In genomic region chr10:31952066-31952465, GRCh38 we compare ENCODE assay signal across 1 cellular context.
A peak's percentile ranks its signal among the peaks of the same experiment; 100 is the strongest.
TF ChIP-seq lines count a peak whose summit lies in the region.

No MANE protein-coding gene starts in this region.

TF ChIP-seq in K562, 482 proteins besides CTCF, POLR2A, EP300 and RAD21 (continued from another document and continues in another):
- TF ChIP-seq RREB1 (CRISPR knock-in tag; IDR thresholded peaks at IDR 0.05) (no peak), NCOA1 (IDR thresholded peaks at IDR 0.05; ENCODE audit: low read depth) (peak; percentile 68), TAL1 (IDR thresholded peaks at IDR 0.05) (peak; percentile 82), SMAD4 (CRISPR knock-in tag; conservative IDR thresholded peaks at IDR 0.05) (peak; percentile 71), STAT6 (CRISPR knock-in tag; IDR thresholded peaks at IDR 0.05) (no peak), CC2D1A (IDR thresholded peaks at IDR 0.05) (peak; percentile 14; the same call in 1 of the 2 replicates), RFX1 (IDR thresholded peaks at IDR 0.05) (no peak), GTF2B (IDR thresholded peaks at IDR 0.05; ENCODE audit: extremely low read depth, insufficient read length) (no peak), NBN (IDR thresholded peaks at IDR 0.05; ENCODE audit: low read depth) (peak; percentile 30; the same call in 1 of the 2 replicates), TBL1XR1 (IDR thresholded peaks at IDR 0.05; ENCODE audit: low read length in 2 of 2) (peak in 1 of 2 experiments; percentile 81; a peak in 2 of 4 replicates), NFATC3 (IDR thresholded peaks at IDR 0.05) (no peak), CBX3 (IDR thresholded peaks at IDR 0.05; ENCODE audit: borderline replicate concordance in 1 of 2, low read length in 2 of 2) (peak in 1 of 2 experiments; percentile 52; a peak in 1 of 3 replicates), NR2C1 (IDR thresholded peaks at IDR 0.05) (peak; percentile 52; the same call in 1 of the 2 replicates), NR2C1 (tag; IDR thresholded peaks at IDR 0.05) (peak; percentile 45; the same call in 1 of the 2 replicates), SMARCE1 (IDR thresholded peaks at IDR 0.05) (peak; percentile 95), POU5F1 (IDR thresholded peaks at IDR 0.05; ENCODE audit: borderline replicate concordance, low read depth, low read length, partially characterized antibody) (no peak), PYGO2 (tag; IDR thresholded peaks at IDR 0.05) (no peak), ZNF263 (CRISPR knock-in tag; IDR thresholded peaks at IDR 0.05; ENCODE audit: borderline replicate concordance) (no peak; the same call in 1 of the 2 replicates), ZNF766 (CRISPR knock-in tag; conservative IDR thresholded peaks at IDR 0.05) (no peak), KLF16 (IDR thresholded peaks at IDR 0.05) (peak; percentile 59), STAT5A (IDR thresholded peaks at IDR 0.05; ENCODE audit: borderline replicate concordance, low read length) (peak; percentile 73), ZNF134 (CRISPR knock-in tag; conservative IDR thresholded peaks at IDR 0.05) (peak; percentile 97), KAT7 (CRISPR knock-in tag; IDR thresholded peaks at IDR 0.05; ENCODE audit: borderline replicate concordance) (no peak), HDAC2 (IDR thresholded peaks at IDR 0.05) (peak; percentile 74), DACH1 (IDR thresholded peaks at IDR 0.05; ENCODE audit: partially characterized antibody) (no peak), MTA2 (IDR thresholded peaks at IDR 0.05; ENCODE audit: low read depth) (peak; percentile 84), PRDM10 (IDR thresholded peaks at IDR 0.05; ENCODE audit: partially characterized antibody) (peak; percentile 20), ZBTB49 (CRISPR knock-in tag; IDR thresholded peaks at IDR 0.05; ENCODE audit: borderline replicate concordance) (no peak), ATF4 (CRISPR knock-in tag; IDR thresholded peaks at IDR 0.05) (no peak), RBM15 (IDR thresholded peaks at IDR 0.05; ENCODE audit: insufficient read depth, low read length) (no peak), ID3 (CRISPR knock-in tag; IDR thresholded peaks at IDR 0.05) (no peak), ID3 (tag; IDR thresholded peaks at IDR 0.05) (peak; percentile 93), ILF3 (IDR thresholded peaks at IDR 0.05; ENCODE audit: borderline replicate concordance) (no peak), MTA1 (IDR thresholded peaks at IDR 0.05; ENCODE audit: borderline replicate concordance) (peak; percentile 58; the same call in 1 of the 2 replicates), GATA2 (CRISPR knock-in tag; IDR thresholded peaks at IDR 0.05) (peak; percentile 60), XRCC5 (IDR thresholded peaks at IDR 0.05; ENCODE audit: low read depth, low read length) (no peak), TEAD4 (IDR thresholded peaks at IDR 0.05; ENCODE audit: low read length) (peak; percentile 85), TEAD4 (CRISPR knock-in tag; IDR thresholded peaks at IDR 0.05; ENCODE audit: borderline replicate concordance) (no peak), RAD51 (IDR thresholded peaks at IDR 0.05; ENCODE audit: borderline replicate concordance, low read depth) (no peak), LEF1 (IDR thresholded peaks at IDR 0.05) (peak; percentile 70; the same call in 1 of the 2 replicates), KDM1A (IDR thresholded peaks at IDR 0.05) (peak; percentile 82 to 83), FOXK2 (conservative IDR thresholded peaks at IDR 0.05 in 1 of 2, IDR thresholded peaks at IDR 0.05 in 1 of 2; ENCODE audit: low read depth in 2 of 2) (peak in 1 of 2 experiments; percentile 73; a peak in 2 of 4 replicates), GATAD2A (IDR thresholded peaks at IDR 0.05) (0 out of 2 replicates have a peak, but pooled peaks have one; percentile 84), PML (IDR thresholded peaks at IDR 0.05; ENCODE audit: low read length) (peak; percentile 53; the same call in 1 of the 2 replicates), HDAC8 (tag; IDR thresholded peaks at IDR 0.05) (no peak), ZNF274 (IDR thresholded peaks at IDR 0.05; ENCODE audit: borderline replicate concordance, low read depth, low read length) (no peak), MTA3 (IDR thresholded peaks at IDR 0.05; ENCODE audit: borderline replicate concordance) (peak; percentile 60; the same call in 1 of the 2 replicates), ZNF384 (IDR thresholded peaks at IDR 0.05; ENCODE audit: low read depth, low read length) (no peak)
